In genomic region chr20:62409935-62410741, GRCh38 we compare ENCODE assay signal across 7 cellular contexts. TPM values are rescaled to one million over a fixed set of nuclear protein-coding genes. Genes with fewer than 3 reads are reported as not detected.
DNase-seq lines count a peak whose midpoint lies in the region; ATAC-seq and TF ChIP-seq lines count a peak whose summit lies in the region.

No MANE protein-coding gene starts in this region.

- peaks cover 78 to 83% of the 10 kb centered on the region in 2 donors for H3K4me1 ChIP-seq in duodenal mucosa (ENCODE audit: control insufficient read depth in 1 of 2, insufficient read depth in 2 of 2, low read length in 2 of 2)

- no peaks in the 10 kb centered on the region for H3K36me3 ChIP-seq in duodenal mucosa (ENCODE audit: control insufficient read depth in 1 of 2, insufficient read depth in 2 of 2, low read length in 2 of 2)

- peak; percentile 75 for DNase-seq in GM10266 (ENCODE audit: extremely low spot score)
- peak; percentile 83 for DNase-seq in NCI-H1105 (lab: John Stamatoyannopoulos, UW)
- peak in 19 of 34 experiments; percentile 11 to 36 (median 26) for DNase-seq in T-cell
- DNase-seq in naive B cell = peak; percentile 44
- no peak for DNase-seq in epidermal melanocyte (ENCODE audit: insufficient read length, low spot score)
- DNase-seq in superior temporal gyrus (ENCODE audit: extremely low spot score) = no peak

- POLR2A ChIA-PET in T-cell (lab: Charles Lee) = no interaction called here

- H3K36me3 Mint-ChIP-seq in T-cell = no peaks in the 10 kb centered on the region
- no peaks in the 10 kb centered on the region for H3K36me3 Mint-ChIP-seq in naive B cell

- peak overlapping the region in 1 of 3 donors; percentile 48 for H3K4me3 Mint-ChIP-seq in T-cell
- H3K4me3 Mint-ChIP-seq in naive B cell = peak overlapping the region in 7 of 8 donors; percentile 15 to 82 (median 65)

- H3K9me3 Mint-ChIP-seq in T-cell (no peaks in the 10 kb centered on the region), naive B cell (no peaks in the 10 kb centered on the region)

- no peaks in the 10 kb centered on the region for H3K9me3 ChIP-seq in duodenal mucosa (ENCODE audit: control insufficient read depth in 1 of 2, low read length in 2 of 2)

- H3K27me3 ChIP-seq in duodenal mucosa (ENCODE audit: control insufficient read depth in 1 of 2, insufficient read depth in 2 of 2, low read length in 2 of 2) = no peaks in the 10 kb centered on the region

- no peak for ATAC-seq in T-cell (replicated peaks in 1 of 4)
- ATAC-seq in naive B cell (ENCODE audit: low read depth in 2 of 2) = peak; percentile 15 to 18

- CTCF ChIA-PET in T-cell (lab: Charles Lee) = no interaction called here

- H3K4me1 Mint-ChIP-seq in T-cell (peaks cover 20 to 30% (median 27%) of the 10 kb centered on the region in 3 donors), naive B cell (peaks cover 20 to 25% (median 21%) of the 10 kb centered on the region in 3 donors)

- peak overlapping the region; percentile 71 to 82 for H3K9ac ChIP-seq in duodenal mucosa (ENCODE audit: low read depth in 1 of 2, low read length in 2 of 2)

- no peaks in the 10 kb centered on the region for H3K27me3 Mint-ChIP-seq in T-cell
- no peaks in the 10 kb centered on the region for H3K27me3 Mint-ChIP-seq in naive B cell

- H3K27ac ChIP-seq in duodenal mucosa (ENCODE audit: low read depth, low read length) = peak overlapping the region; percentile 88

- H3K4me3 ChIP-seq in duodenal mucosa (ENCODE audit: low read depth in 1 of 2, low read length in 2 of 2) = peak overlapping the region; percentile 13 to 57

- H3K27ac Mint-ChIP-seq in T-cell = no peak overlapping the region
- peak overlapping the region in 2 of 6 donors; percentile 57 to 60 for H3K27ac Mint-ChIP-seq in naive B cell

- TF ChIP-seq CTCF in GM10266 (IDR thresholded peaks at IDR 0.05; ENCODE audit: control insufficient read depth, insufficient read depth, low read depth, missing control alignments) = peak; percentile 65

RNA-seq across cellular contexts. Expression of gene CABLES2, which starts 3.1 kb away (rescaled TPM):
- 1 to 10 TPM; 4.3 to 6.8 (median 5.6) TPM for total RNA-seq in T-cell
- polyA plus RNA-seq in naive B cell (ENCODE audit: low read depth in 6 of 6) = 1 to 10 TPM in 4 of 6 donors, under 1 TPM in 1, not detected in 1; 1.00 to 3.3 (median 1.2) TPM

RNA-seq across cellular contexts. Expression of gene RBBP8NL, which starts 17.2 kb away (rescaled TPM):
- total RNA-seq in T-cell = not detected
- polyA plus RNA-seq in naive B cell (ENCODE audit: low read depth in 6 of 6) = not detected

RNA-seq across cellular contexts. Expression of gene RPS21, which starts 23.2 kb away (rescaled TPM):
- total RNA-seq in T-cell = 1,000 to 10,000 TPM; 2,807 to 3,290 (median 3,085) TPM
- polyA plus RNA-seq in naive B cell (ENCODE audit: low read depth in 6 of 6) = 1,000 to 10,000 TPM; 1,712 to 3,127 (median 2,557) TPM

RNA-seq across cellular contexts. Expression of gene LAMA5, which starts 43.0 kb away (rescaled TPM):
- 1 to 10 TPM in 3 of 5 donors, under 1 TPM in 2; 0.48 to 4.3 (median 3.0) TPM for total RNA-seq in T-cell
- polyA plus RNA-seq in naive B cell (ENCODE audit: low read depth in 6 of 6) = 10 to 100 TPM in 1 of 6 donors, 1 to 10 TPM in 4, under 1 TPM in 1; 0.50 to 11.9 (median 6.1) TPM

Comparison
In these comparisons a context has a peak if more than half of its experiments do, and no peak if none do; other contexts are left out.
1. DNase-seq: peak in GM10266 (single experiment), NCI-H1105 (single experiment), T-cell (19 of 34) and naive B cell (single experiment); none in epidermal melanocyte (single experiment) and superior temporal gyrus (single experiment).
2. ATAC-seq: peak in naive B cell (2 of 2); none in T-cell (0 of 4).